ENCODE assay signal across 25 cellular contexts in genomic region chr11:44797051-44797450, GRCh38.
"Had no signal": no experiment of that assay in that cellular context is flagged by ENCODE, and none has a peak within 500 bp of the region (broad histone marks: within the 10 kb centered on the region; RNA-seq: fewer than 3 reads in every experiment).

No MANE protein-coding gene starts in this region.

- H3K27ac Mint-ChIP-seq: stimulated activated effector memory CD8-positive, alpha-beta T cell treated with anti-CD3 and anti-CD28 coated beads, Interleukin-12 subunit alpha, Interleukin-12 subunit beta, amount 100 ng/mL, for 72 hours had no signal

- H3K27ac ChIP-seq: dorsolateral prefrontal cortex, epithelial cell of prostate, foreskin keratinocyte, heart right ventricle, lower lobe of right lung, prostate gland, right atrium auricular region, testis, tibial artery, upper lobe of left lung had no signal

- H3K36me3 ChIP-seq: gastroesophageal sphincter, lower lobe of right lung, prostate gland, right atrium auricular region, sigmoid colon, tibial artery, upper lobe of left lung had no signal

- DNase-seq: dorsolateral prefrontal cortex; effector CD4-positive, alpha-beta T cell; foreskin keratinocyte; glutamatergic neuron; heart right ventricle; hippocampal formation; kidney glomerular epithelial cell; left ventricle myocardium superior; lower lobe of right lung; naive thymus-derived CD8-positive, alpha-beta T cell; nucleus accumbens; sigmoid colon; stimulated activated CD4-positive, alpha-beta T cell treated with anti-CD3 and anti-CD28 coated beads, Interleukin-2, amount 100 ng/mL, for 24 hours; stimulated activated CD4-positive, alpha-beta T cell treated with anti-CD3 and anti-CD28 coated beads, Interleukin-4, amount 100 ng/mL, for 24 hours; stimulated activated naive CD4-positive, alpha-beta T cell treated with Interleukin-2 at 50 U/mL for 16 hours; substantia nigra; testis; tibial artery; upper lobe of left lung had no signal

- H3K9me3 Mint-ChIP-seq: naive thymus-derived CD8-positive, alpha-beta T cell; stimulated activated effector memory CD8-positive, alpha-beta T cell treated with anti-CD3 and anti-CD28 coated beads, Interleukin-12 subunit alpha, Interleukin-12 subunit beta, amount 100 ng/mL, for 72 hours had no signal

- H3K4me3 ChIP-seq: dorsolateral prefrontal cortex, gastroesophageal sphincter, heart right ventricle, lower lobe of right lung, prostate gland, right atrium auricular region, sigmoid colon, testis, tibial artery, upper lobe of left lung had no signal

- ATAC-seq: esophagus mucosa; foreskin keratinocyte; gastroesophageal sphincter; heart right ventricle; left ventricle myocardium superior; lower lobe of right lung; naive thymus-derived CD8-positive, alpha-beta T cell; stimulated activated effector memory CD8-positive, alpha-beta T cell treated with anti-CD3 and anti-CD28 coated beads, Interleukin-12 subunit alpha, Interleukin-12 subunit beta, amount 100 ng/mL, for 72 hours had no signal

- H3K36me3 Mint-ChIP-seq: stimulated activated effector memory CD8-positive, alpha-beta T cell treated with anti-CD3 and anti-CD28 coated beads, Interleukin-12 subunit alpha, Interleukin-12 subunit beta, amount 100 ng/mL, for 72 hours had no signal

- H3K4me1 ChIP-seq: foreskin keratinocyte, lower lobe of right lung, prostate gland, upper lobe of left lung had no signal

- H3K9me3 ChIP-seq: gastroesophageal sphincter, heart right ventricle, lower lobe of right lung, prostate gland, right atrium auricular region, sigmoid colon, testis, tibial artery, upper lobe of left lung had no signal

- H3K4me3 Mint-ChIP-seq: naive thymus-derived CD8-positive, alpha-beta T cell; stimulated activated effector memory CD8-positive, alpha-beta T cell treated with anti-CD3 and anti-CD28 coated beads, Interleukin-12 subunit alpha, Interleukin-12 subunit beta, amount 100 ng/mL, for 72 hours had no signal

- H3K27me3 ChIP-seq: gastroesophageal sphincter, heart right ventricle, right atrium auricular region, sigmoid colon, testis, tibial artery, upper lobe of left lung had no signal
